In the genomic region with DNA sequence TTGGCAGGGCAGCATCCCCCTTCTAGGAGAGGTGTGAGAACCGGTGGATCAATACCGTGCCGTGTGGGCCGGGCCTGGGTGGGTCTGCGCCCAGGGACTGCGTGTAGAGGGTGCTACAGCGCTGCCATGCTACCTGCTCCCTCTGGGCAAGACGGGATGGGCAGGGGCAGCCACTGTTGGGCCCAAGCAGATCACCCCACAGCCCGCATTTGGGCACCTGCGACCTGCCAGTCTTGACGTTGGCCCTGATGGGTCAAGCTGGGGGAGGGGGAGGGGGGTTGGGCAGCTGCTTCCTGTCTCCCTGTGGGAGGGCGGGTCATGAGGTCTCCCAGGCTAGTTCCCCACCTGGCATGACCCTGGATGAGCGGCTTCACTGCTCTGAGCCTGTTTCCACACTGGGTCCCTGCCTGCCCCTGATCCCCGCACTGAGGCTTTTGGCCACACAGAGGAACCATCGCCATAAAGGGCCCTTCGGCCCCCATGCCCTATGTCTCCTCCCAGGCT, we compare ENCODE assay signal across 19 cellular contexts. TPM values are rescaled to one million over a fixed set of nuclear protein-coding genes. Genes with fewer than 3 reads are reported as not detected.
A peak's percentile ranks its signal among the peaks of the same experiment; 100 is the strongest.
DNase-seq lines count a peak whose midpoint lies in the region; ATAC-seq, FAIRE-seq and TF ChIP-seq lines count a peak whose summit lies in the region.
"Had no signal": no experiment of that assay in that cellular context is flagged by ENCODE, and none has a peak within 500 bp of the region (broad histone marks: within the 10 kb centered on the region; RNA-seq: fewer than 3 reads in every experiment).

No MANE protein-coding gene starts in this region.

- H3K9ac ChIP-seq in HepG2 (ENCODE audit: insufficient read depth, low read depth, low read length): no peak overlapping the region
- H3K9ac ChIP-seq in PC-3 (ENCODE audit: low read length): no peak overlapping the region
- no peak overlapping the region for H3K9ac ChIP-seq in iPS-18a (ENCODE audit: low read length)

- peaks cover 23 to 34% (median 33%) of the 10 kb centered on the region in 3 donors for H3K4me1 Mint-ChIP-seq in CD8-positive, alpha-beta memory T cell

- H3K4me2 ChIP-seq in HepG2 (ENCODE audit: low read depth, low read length) (peak overlapping the region; percentile 95), PC-3 (ENCODE audit: low read length) (peak overlapping the region; percentile 81; the same call in 1 of the 2 replicates)

- in situ Hi-C loops in HepG2 (cut with HindIII; ENCODE audit: extremely low pct_ligation_motif_present, low pct_unique_long_range_greater_than_20kb): loop anchor here (5.0 kb wide), 2 partner anchors 272 to 492 kb away; no protein-coding TSS in a partner anchor

- H3K4me3 ChIP-seq in HepG2 (replicated peaks in 1 of 3; ENCODE audit: insufficient read depth in 1 of 3, low read depth in 2 of 3, low read length in 3 of 3) (peak overlapping the region in 1 of 3 experiments; percentile 77; a peak in 1 of 6 replicates), right lobe of liver (no peak overlapping the region), PC-3 (ENCODE audit: low read length) (no peak overlapping the region), iPS-18a (ENCODE audit: low read length) (peak overlapping the region; percentile 18)
- H3K4me3 ChIP-seq in CD8-positive, alpha-beta memory T cell (ENCODE audit: low read length): no peak overlapping the region
- H3K4me3 ChIP-seq: pancreas had no signal

- no peak overlapping the region for H3K27ac Mint-ChIP-seq in CD8-positive, alpha-beta memory T cell
- H3K27ac Mint-ChIP-seq: activated CD4-positive, alpha-beta memory T cell treated with anti-CD3 and anti-CD28 coated beads, Interleukin-2, amount 10 ng/mL, durations not matched to agents 7 days and 5 days; CD4-positive, CD25-positive, alpha-beta regulatory T cell; memory B cell; T-helper 17 cell had no signal

- H2AFZ ChIP-seq in HepG2 (ENCODE audit: low read length) (no peak overlapping the region), PC-3 (ENCODE audit: low read length) (no peak overlapping the region)

- intact Hi-C loops in HepG2 (cut with micrococcal nuclease; ENCODE audit: unreplicated experiment): loop anchor here (2.0 kb wide), 1 partner anchor 501 kb away; no protein-coding TSS in a partner anchor
- intact Hi-C loops in right lobe of liver (cut with DNase I): loop anchor here (5.0 kb wide), 1 partner anchor 492 kb away; no protein-coding TSS in a partner anchor
- intact Hi-C loops in PC-3 (cut with micrococcal nuclease): no loop called here

- FAIRE-seq in HepG2 (lab: Jason Lieb, UNC): no peak
- FAIRE-seq: H54, pancreas had no signal

- no peaks in the 10 kb centered on the region for H3K27me3 Mint-ChIP-seq in CD8-positive, alpha-beta memory T cell
- H3K27me3 Mint-ChIP-seq: memory B cell, T-helper 17 cell had no signal

- H3K79me2 ChIP-seq in HepG2 (ENCODE audit: insufficient read depth, low read length) (peaks cover 18% of the 10 kb centered on the region), PC-3 (ENCODE audit: low read length) (peaks cover 22% of the 10 kb centered on the region)

- H3K4me1 ChIP-seq in HepG2 (ENCODE audit: insufficient read depth, low read length): peaks cover 39% of the 10 kb centered on the region
- peaks cover 0 to 18% (median 6%) of the 10 kb centered on the region in 4 donors for H3K4me1 ChIP-seq in right lobe of liver
- H3K4me1 ChIP-seq in PC-3 (ENCODE audit: insufficient read depth, low read length): peaks cover 16% of the 10 kb centered on the region
- H3K4me1 ChIP-seq in iPS-18a (ENCODE audit: control insufficient read depth, low read depth, low read length): peaks cover 28% of the 10 kb centered on the region
- H3K4me1 ChIP-seq in CD8-positive, alpha-beta memory T cell (ENCODE audit: insufficient read depth, low read length): peaks cover 28% of the 10 kb centered on the region
- H3K4me1 ChIP-seq: foreskin keratinocyte had no signal

- H3K27me3 ChIP-seq in HepG2 (ENCODE audit: control insufficient read depth in 1 of 2, insufficient read depth in 2 of 2, low read length in 2 of 2): peaks cover 1 to 18% of the 10 kb centered on the region in 2 experiments; a peak in 3 of 5 replicates
- H3K27me3 ChIP-seq in right lobe of liver: no peaks in the 10 kb centered on the region
- H3K27me3 ChIP-seq in PC-3 (ENCODE audit: low read length): no peaks in the 10 kb centered on the region
- no peaks in the 10 kb centered on the region for H3K27me3 ChIP-seq in iPS-18a (ENCODE audit: control insufficient read depth, insufficient read depth, low read length)
- H3K27me3 ChIP-seq in CD8-positive, alpha-beta memory T cell (ENCODE audit: insufficient read depth, low read length, poor library complexity, severe bottlenecking): no peaks in the 10 kb centered on the region
- H3K27me3 ChIP-seq: foreskin keratinocyte, pancreas had no signal

- CTCF ChIA-PET in HepG2 (lab: Yijun Ruan, JAX; ENCODE audit: low intra/inter-chr PET ratio, low total read pairs) (interaction anchor here (0.6 to 4.0 kb wide), 5 partner anchors 39 to 501 kb away, joined by 3 to 21 read pairs (median 8); no protein-coding TSS in a partner anchor), PC-3 (lab: Charles Lee) (interaction anchor here (1.3 kb wide), 1 partner anchor 489 kb away, joined by 6 read pairs; no protein-coding TSS in a partner anchor)
- CTCF ChIA-PET in CD8-positive, alpha-beta memory T cell (lab: Charles Lee): interaction anchor here (0.5 to 5.0 kb wide), 42 partner anchors 9 to 1213 kb away, joined by 3 to 60 read pairs (median 3); a partner anchor contains a TSS

- H3K9me3 Mint-ChIP-seq in CD8-positive, alpha-beta memory T cell: no peaks in the 10 kb centered on the region
- H3K9me3 Mint-ChIP-seq: activated CD4-positive, alpha-beta memory T cell treated with anti-CD3 and anti-CD28 coated beads, Interleukin-2, amount 10 ng/mL, durations not matched to agents 7 days and 5 days; CD4-positive, CD25-positive, alpha-beta regulatory T cell; memory B cell; naive B cell had no signal

- no peaks in the 10 kb centered on the region for H4K20me1 ChIP-seq in HepG2 (ENCODE audit: insufficient read depth, low read length)
- no peaks in the 10 kb centered on the region for H4K20me1 ChIP-seq in PC-3 (ENCODE audit: low read length)

- TF ChIP-seq POLR2A in HepG2 (IDR thresholded peaks at IDR 0.05; ENCODE audit: insufficient read depth in 1 of 2, low read depth in 2 of 2, low read length in 2 of 2) (no peak), right lobe of liver (IDR thresholded peaks at IDR 0.05) (no peak)

- no peak overlapping the region for H3K4me3 Mint-ChIP-seq in CD8-positive, alpha-beta memory T cell
- H3K4me3 Mint-ChIP-seq: activated CD4-positive, alpha-beta memory T cell treated with anti-CD3 and anti-CD28 coated beads, Interleukin-2, amount 10 ng/mL, durations not matched to agents 7 days and 5 days; memory B cell; T-helper 17 cell had no signal

- BruUV-seq in HepG2 (replicated peaks; lab: Mats Ljungman, UMichigan) (no TSS peak), PC-3 (replicated peaks; lab: Mats Ljungman, UMichigan) (no TSS peak)

- POLR2A ChIA-PET in HepG2 (lab: Yijun Ruan, JAX): interaction anchor here (1.5 to 4.1 kb wide), 6 partner anchors 12 to 490 kb away, joined by 3 to 15 read pairs (median 11); a partner anchor contains a TSS
- POLR2A ChIA-PET in PC-3 (lab: Charles Lee; ENCODE audit: unreplicated experiment): no interaction called here
- POLR2A ChIA-PET in CD8-positive, alpha-beta memory T cell (lab: Charles Lee): interaction anchor here (1.2 kb wide), 2 partner anchors 15 to 509 kb away, joined by 4 to 5 read pairs; a partner anchor contains a TSS

- H3K36me3 ChIP-seq in HepG2 (replicated peaks in 1 of 2; ENCODE audit: control insufficient read depth in 1 of 2, insufficient read depth in 2 of 2, low read length in 2 of 2) (no peaks in the 10 kb centered on the region), right lobe of liver (peaks cover 0 to under 1% (median 0%) of the 10 kb centered on the region in 4 donors), PC-3 (ENCODE audit: low read depth, low read length) (no peaks in the 10 kb centered on the region), iPS-18a (ENCODE audit: control insufficient read depth, low read depth, low read length) (no peaks in the 10 kb centered on the region)
- H3K36me3 ChIP-seq in CD8-positive, alpha-beta memory T cell (ENCODE audit: insufficient read depth, low read length): peaks cover 7% of the 10 kb centered on the region
- H3K36me3 ChIP-seq: pancreas had no signal

- TF ChIP-seq CTCF in HepG2 (CRISPR knock-in tag; IDR thresholded peaks at IDR 0.05) (no peak), right lobe of liver (IDR thresholded peaks at IDR 0.05) (no peak), PC-3 (conservative IDR thresholded peaks at IDR 0.05; ENCODE audit: low read depth, low read length) (no peak)

- DNase-seq in HepG2 (ENCODE audit: low spot score) (no peak), right lobe of liver (no peak), PC-3 (no peak), caudate nucleus (lab: John Stamatoyannopoulos, UW) (no peak)
- no peak for DNase-seq in CD8-positive, alpha-beta memory T cell
- DNase-seq: foreskin keratinocyte, NCI-H526 treated with DMSO at 0.1 percent for 48 hours had no signal

- no peak for ATAC-seq in HepG2
- no peak for ATAC-seq in right lobe of liver
- ATAC-seq in PC-3: no peak
- no peak for ATAC-seq in HG03442 (IDR thresholded peaks at IDR 0.05; ENCODE audit: unreplicated experiment)
- ATAC-seq in HG02588 (IDR thresholded peaks at IDR 0.05; ENCODE audit: unreplicated experiment): no peak
- ATAC-seq: T-helper 17 cell had no signal

- no peaks in the 10 kb centered on the region for H3F3A ChIP-seq in PC-3 (ENCODE audit: low read length, unreplicated experiment)

- TF ChIP-seq EP300 in HepG2 (IDR thresholded peaks at IDR 0.05; ENCODE audit: low read depth in 2 of 2, low read length in 2 of 2): no peak
- no peak for TF ChIP-seq EP300 in HepG2 (CRISPR knock-in tag; IDR thresholded peaks at IDR 0.05; ENCODE audit: borderline replicate concordance)

- WGBS in HepG2 (ENCODE audit: low lambda C conversion rate): 5% methylated on average over 7 of the region's 16 CpGs
- 24% methylated on average over 5 of the region's 16 CpGs for WGBS in right lobe of liver (ENCODE audit: insufficient coverage, low coverage, low lambda C conversion rate, missing lambda C conversion rate)

- H3K36me3 Mint-ChIP-seq in CD8-positive, alpha-beta memory T cell: peaks cover 0 to 21% (median 3%) of the 10 kb centered on the region in 3 donors
- H3K36me3 Mint-ChIP-seq: naive B cell had no signal

- H3K9me3 ChIP-seq in HepG2 (ENCODE audit: low read length) (no peaks in the 10 kb centered on the region), right lobe of liver (no peaks in the 10 kb centered on the region), PC-3 (ENCODE audit: low read length) (no peaks in the 10 kb centered on the region), iPS-18a (ENCODE audit: control insufficient read depth, low read depth, low read length) (no peaks in the 10 kb centered on the region)
- no peaks in the 10 kb centered on the region for H3K9me3 ChIP-seq in CD8-positive, alpha-beta memory T cell (ENCODE audit: low read length)
- H3K9me3 ChIP-seq: pancreas had no signal

- TF ChIP-seq RAD21 in HepG2 (CRISPR knock-in tag; IDR thresholded peaks at IDR 0.05): no peak

- no peaks in the 10 kb centered on the region for H3K9me2 ChIP-seq in PC-3 (replicated peaks; ENCODE audit: low read length)

- H3K27ac ChIP-seq in HepG2 (ENCODE audit: extremely low read length, insufficient read depth, low read length) (no peak overlapping the region), right lobe of liver (no peak overlapping the region), PC-3 (ENCODE audit: low read length) (no peak overlapping the region), iPS-18a (ENCODE audit: low read length) (no peak overlapping the region), caudate nucleus (ENCODE audit: low read depth, low read length) (no peak overlapping the region)
- no peak overlapping the region for H3K27ac ChIP-seq in CD8-positive, alpha-beta memory T cell (ENCODE audit: low read depth, low read length)
- H3K27ac ChIP-seq: foreskin keratinocyte had no signal

RNA-seq across cellular contexts. Expression of a gene that starts 2.8 kb away (rescaled TPM):
- total RNA-seq in HepG2 (2016; rRNA removed; fragmentation: Illumina TruSeq; extraction: Trizol) (81.3 and 88.2 TPM in 2 replicates), right lobe of liver (100 to 1,000 TPM in 2 of 6 experiments, 10 to 100 TPM in 4; 31.0 to 104 (median 32.8) TPM), PC-3 (2014; rRNA removed) (253 and 320 TPM in 2 replicates)
- total RNA-seq in HepG2 (2016; cell fraction: cytosol; rRNA removed; fragmentation: Illumina TruSeq; extraction: Trizol; ENCODE audit: low read depth): 128 and 142 TPM in 2 replicates
- 77.0 and 92.6 TPM in 2 replicates for total RNA-seq in HepG2 (2016; cell fraction: insoluble cytoplasmic fraction; rRNA removed; fragmentation: Illumina TruSeq; extraction: Trizol)
- 138 and 159 TPM in 2 replicates for total RNA-seq in HepG2 (2016; cell fraction: membrane; rRNA removed; fragmentation: Illumina TruSeq; extraction: Trizol)
- total RNA-seq in HepG2 (2016; cell fraction: nucleus; rRNA removed; fragmentation: Illumina TruSeq; extraction: Trizol): 32.9 and 36.8 TPM in 2 replicates
- polyA plus RNA-seq in HepG2 (2011; rRNA removed): 44.3 and 47.8 TPM in 2 replicates
- polyA plus RNA-seq in HepG2 (2011; cell fraction: cytosol; rRNA removed): 48.9 and 72.7 TPM in 2 replicates
- 39.6 and 43.4 TPM in 2 replicates for polyA plus RNA-seq in HepG2 (2011; cell fraction: nucleus; rRNA removed)
- 22.5 and 32.4 TPM in 2 replicates for polyA plus RNA-seq in HepG2 (2012)
- polyA plus RNA-seq in HepG2 (2016; cell fraction: cytosol; fragmentation: Illumina TruSeq; extraction: Trizol; ENCODE audit: low read depth): 155 and 179 TPM in 2 replicates
- 84.3 and 101 TPM in 2 replicates for polyA plus RNA-seq in HepG2 (2016; cell fraction: insoluble cytoplasmic fraction; fragmentation: Illumina TruSeq; extraction: Trizol; ENCODE audit: low read depth)
- polyA plus RNA-seq in HepG2 (2016; cell fraction: membrane; fragmentation: Illumina TruSeq; extraction: Trizol; ENCODE audit: low read depth): 130 and 146 TPM in 2 replicates
- polyA plus RNA-seq in HepG2 (2016; cell fraction: nucleus; fragmentation: Illumina TruSeq; extraction: Trizol; ENCODE audit: insufficient read depth, low read depth): 72.3 and 78.7 TPM in 2 replicates
- polyA minus RNA-seq in HepG2 (2011; rRNA and poly(A)+ RNA removed; ENCODE audit: low replicate concordance): 8.8 and 14.5 TPM in 2 replicates
- 7.8 and 8.0 TPM in 2 replicates for polyA minus RNA-seq in HepG2 (2011; cell fraction: cytosol; rRNA and poly(A)+ RNA removed)
- 12.2 and 13.9 TPM in 2 replicates for polyA minus RNA-seq in HepG2 (2011; cell fraction: nucleus; rRNA and poly(A)+ RNA removed)
- total RNA-seq in CD8-positive, alpha-beta memory T cell: 100 to 1,000 TPM; 158 to 160 TPM
- polyA plus RNA-seq in CD8-positive, alpha-beta memory T cell: 128 TPM

RNA-seq across cellular contexts. Expression of a gene that starts 15.0 kb away (rescaled TPM):
- total RNA-seq in HepG2 (2016; rRNA removed; fragmentation: Illumina TruSeq; extraction: Trizol): 442 and 486 TPM in 2 replicates
- 489 and 519 TPM in 2 replicates for total RNA-seq in HepG2 (2016; cell fraction: cytosol; rRNA removed; fragmentation: Illumina TruSeq; extraction: Trizol; ENCODE audit: low read depth)
- 409 and 471 TPM in 2 replicates for total RNA-seq in HepG2 (2016; cell fraction: insoluble cytoplasmic fraction; rRNA removed; fragmentation: Illumina TruSeq; extraction: Trizol)
- total RNA-seq in HepG2 (2016; cell fraction: membrane; rRNA removed; fragmentation: Illumina TruSeq; extraction: Trizol): 1,028 and 1,060 TPM in 2 replicates
- 286 and 328 TPM in 2 replicates for total RNA-seq in HepG2 (2016; cell fraction: nucleus; rRNA removed; fragmentation: Illumina TruSeq; extraction: Trizol)
- polyA plus RNA-seq in HepG2 (2011; rRNA removed): 1,157 and 1,297 TPM in 2 replicates
- polyA plus RNA-seq in HepG2 (2011; cell fraction: cytosol; rRNA removed): 1,218 and 1,254 TPM in 2 replicates
- 1,279 and 1,395 TPM in 2 replicates for polyA plus RNA-seq in HepG2 (2011; cell fraction: nucleus; rRNA removed)
- polyA plus RNA-seq in HepG2 (2012): 465 and 610 TPM in 2 replicates
- 745 and 811 TPM in 2 replicates for polyA plus RNA-seq in HepG2 (2016; cell fraction: cytosol; fragmentation: Illumina TruSeq; extraction: Trizol; ENCODE audit: low read depth)
- 563 and 623 TPM in 2 replicates for polyA plus RNA-seq in HepG2 (2016; cell fraction: insoluble cytoplasmic fraction; fragmentation: Illumina TruSeq; extraction: Trizol; ENCODE audit: low read depth)
- polyA plus RNA-seq in HepG2 (2016; cell fraction: membrane; fragmentation: Illumina TruSeq; extraction: Trizol; ENCODE audit: low read depth): 1,265 and 1,282 TPM in 2 replicates
- polyA plus RNA-seq in HepG2 (2016; cell fraction: nucleus; fragmentation: Illumina TruSeq; extraction: Trizol; ENCODE audit: insufficient read depth, low read depth): 710 and 725 TPM in 2 replicates
- 242 and 314 TPM in 2 replicates for polyA minus RNA-seq in HepG2 (2011; rRNA and poly(A)+ RNA removed; ENCODE audit: low replicate concordance)
- polyA minus RNA-seq in HepG2 (2011; cell fraction: cytosol; rRNA and poly(A)+ RNA removed): 175 and 193 TPM in 2 replicates
- 213 and 242 TPM in 2 replicates for polyA minus RNA-seq in HepG2 (2011; cell fraction: nucleus; rRNA and poly(A)+ RNA removed)
- 100 to 1,000 TPM; 114 to 187 (median 157) TPM for total RNA-seq in right lobe of liver
- total RNA-seq in PC-3 (2014; rRNA removed): 230 and 240 TPM in 2 replicates
- total RNA-seq in CD8-positive, alpha-beta memory T cell: 100 to 1,000 TPM; 757 to 758 TPM
- 103 TPM for polyA plus RNA-seq in CD8-positive, alpha-beta memory T cell

RNA-seq across cellular contexts. Expression of a gene that starts 33.3 kb away (rescaled TPM):
- total RNA-seq in HepG2 (2016; rRNA removed; fragmentation: Illumina TruSeq; extraction: Trizol): 34.8 and 41.4 TPM in 2 replicates
- 5.5 and 6.5 TPM in 2 replicates for total RNA-seq in HepG2 (2016; cell fraction: cytosol; rRNA removed; fragmentation: Illumina TruSeq; extraction: Trizol; ENCODE audit: low read depth)
- total RNA-seq in HepG2 (2016; cell fraction: insoluble cytoplasmic fraction; rRNA removed; fragmentation: Illumina TruSeq; extraction: Trizol): 33.7 and 36.8 TPM in 2 replicates
- total RNA-seq in HepG2 (2016; cell fraction: membrane; rRNA removed; fragmentation: Illumina TruSeq; extraction: Trizol): 22.9 and 23.9 TPM in 2 replicates
- total RNA-seq in HepG2 (2016; cell fraction: nucleus; rRNA removed; fragmentation: Illumina TruSeq; extraction: Trizol): 26.2 and 27.8 TPM in 2 replicates
- 21.7 and 22.3 TPM in 2 replicates for polyA plus RNA-seq in HepG2 (2011; rRNA removed)
- 19.7 and 20.6 TPM in 2 replicates for polyA plus RNA-seq in HepG2 (2011; cell fraction: cytosol; rRNA removed)
- 24.5 and 25.2 TPM in 2 replicates for polyA plus RNA-seq in HepG2 (2011; cell fraction: nucleus; rRNA removed)
- 28.6 and 29.6 TPM in 2 replicates for polyA plus RNA-seq in HepG2 (2012)
- 2.6 and 3.1 TPM in 2 replicates for polyA plus RNA-seq in HepG2 (2016; cell fraction: cytosol; fragmentation: Illumina TruSeq; extraction: Trizol; ENCODE audit: low read depth)
- 31.2 and 35.5 TPM in 2 replicates for polyA plus RNA-seq in HepG2 (2016; cell fraction: insoluble cytoplasmic fraction; fragmentation: Illumina TruSeq; extraction: Trizol; ENCODE audit: low read depth)
- 11.4 and 11.8 TPM in 2 replicates for polyA plus RNA-seq in HepG2 (2016; cell fraction: membrane; fragmentation: Illumina TruSeq; extraction: Trizol; ENCODE audit: low read depth)
- polyA plus RNA-seq in HepG2 (2016; cell fraction: nucleus; fragmentation: Illumina TruSeq; extraction: Trizol; ENCODE audit: insufficient read depth, low read depth): 32.6 and 32.8 TPM in 2 replicates
- 36.4 and 63.8 TPM in 2 replicates for polyA minus RNA-seq in HepG2 (2011; rRNA and poly(A)+ RNA removed; ENCODE audit: low replicate concordance)
- polyA minus RNA-seq in HepG2 (2011; cell fraction: cytosol; rRNA and poly(A)+ RNA removed): 19.3 and 21.8 TPM in 2 replicates
- polyA minus RNA-seq in HepG2 (2011; cell fraction: nucleus; rRNA and poly(A)+ RNA removed): 27.2 and 33.9 TPM in 2 replicates
- total RNA-seq in right lobe of liver: 10 to 100 TPM; 17.4 to 24.4 (median 21.5) TPM
- 22.1 and 23.2 TPM in 2 replicates for total RNA-seq in PC-3 (2014; rRNA removed)
- total RNA-seq in CD8-positive, alpha-beta memory T cell: 10 to 100 TPM; 59.9 to 60.9 TPM
- polyA plus RNA-seq in CD8-positive, alpha-beta memory T cell: 29.4 TPM

RNA-seq across cellular contexts. Expression of a gene that starts 35.2 kb away (rescaled TPM):
- total RNA-seq in HepG2 (2016; rRNA removed; fragmentation: Illumina TruSeq; extraction: Trizol) (not detected in 2 replicates), right lobe of liver (under 1 TPM in 1 of 6 experiments, not detected in 5; 0.06 TPM), PC-3 (2014; rRNA removed) (0.06 TPM in 1 of 2 replicates, not detected in the other)
- not detected in 2 replicates for total RNA-seq in HepG2 (2016; cell fraction: cytosol; rRNA removed; fragmentation: Illumina TruSeq; extraction: Trizol; ENCODE audit: low read depth)
- not detected in 2 replicates for total RNA-seq in HepG2 (2016; cell fraction: insoluble cytoplasmic fraction; rRNA removed; fragmentation: Illumina TruSeq; extraction: Trizol)
- not detected in 2 replicates for total RNA-seq in HepG2 (2016; cell fraction: membrane; rRNA removed; fragmentation: Illumina TruSeq; extraction: Trizol)
- not detected in 2 replicates for total RNA-seq in HepG2 (2016; cell fraction: nucleus; rRNA removed; fragmentation: Illumina TruSeq; extraction: Trizol)
- polyA plus RNA-seq in HepG2 (2011; rRNA removed): not detected in 2 replicates
- not detected in 2 replicates for polyA plus RNA-seq in HepG2 (2011; cell fraction: cytosol; rRNA removed)
- 0.02 TPM in 2 replicates for polyA plus RNA-seq in HepG2 (2011; cell fraction: nucleus; rRNA removed)
- 0.03 TPM in 1 of 2 replicates, not detected in the other for polyA plus RNA-seq in HepG2 (2012)
- polyA plus RNA-seq in HepG2 (2016; cell fraction: cytosol; fragmentation: Illumina TruSeq; extraction: Trizol; ENCODE audit: low read depth): not detected in 2 replicates
- polyA plus RNA-seq in HepG2 (2016; cell fraction: insoluble cytoplasmic fraction; fragmentation: Illumina TruSeq; extraction: Trizol; ENCODE audit: low read depth): not detected in 2 replicates
- not detected in 2 replicates for polyA plus RNA-seq in HepG2 (2016; cell fraction: membrane; fragmentation: Illumina TruSeq; extraction: Trizol; ENCODE audit: low read depth)
- polyA plus RNA-seq in HepG2 (2016; cell fraction: nucleus; fragmentation: Illumina TruSeq; extraction: Trizol; ENCODE audit: insufficient read depth, low read depth): not detected in 2 replicates
- polyA minus RNA-seq in HepG2 (2011; rRNA and poly(A)+ RNA removed; ENCODE audit: low replicate concordance): 0.04 and 0.05 TPM in 2 replicates
- polyA minus RNA-seq in HepG2 (2011; cell fraction: cytosol; rRNA and poly(A)+ RNA removed): not detected in 2 replicates
- polyA minus RNA-seq in HepG2 (2011; cell fraction: nucleus; rRNA and poly(A)+ RNA removed): not detected in 2 replicates
- total RNA-seq in CD8-positive, alpha-beta memory T cell: 1 to 10 TPM; 4.6 TPM
- 0.71 TPM for polyA plus RNA-seq in CD8-positive, alpha-beta memory T cell
- total RNA-seq: dermis microvascular lymphatic vessel endothelial cell had no signal
- polyA plus RNA-seq: AG04450, foreskin keratinocyte had no signal
